ENCODE assay signal across 11 cellular contexts in genomic region chr5:107359033-107359915, GRCh38.
DNase-seq lines count a peak whose midpoint lies in the region; ATAC-seq and TF ChIP-seq lines count a peak whose summit lies in the region.
"Had no signal": no experiment of that assay in that cellular context is flagged by ENCODE, and none has a peak within 500 bp of the region (broad histone marks: within the 10 kb centered on the region; RNA-seq: fewer than 3 reads in every experiment).

No MANE protein-coding gene starts in this region.

- H3K79me2 ChIP-seq in GM23248 (ENCODE audit: insufficient read depth): no peaks in the 10 kb centered on the region

- TF ChIP-seq CTCF in choroid plexus epithelial cell (conservative IDR thresholded peaks at IDR 0.05; ENCODE audit: low read depth, low read length): no peak
- TF ChIP-seq CTCF in osteocyte (IDR thresholded peaks at IDR 0.05): no peak
- TF ChIP-seq CTCF in testis (IDR thresholded peaks at IDR 0.05): no peak
- TF ChIP-seq CTCF in GM20000 (IDR thresholded peaks at IDR 0.05; ENCODE audit: extremely low read depth, missing control alignments): no peak

- DNase-seq in GM23248 (peak; percentile 17), NOMO-1 treated with DMSO at 0.1 percent for 48 hours (lab: John Stamatoyannopoulos, UW; ENCODE audit: unreplicated experiment) (peak; percentile 80), choroid plexus epithelial cell (ENCODE audit: low read depth) (peak; percentile 72), osteocyte (ENCODE audit: extremely low spot score, unreplicated experiment) (no peak), testis (no peak), GM20000 (ENCODE audit: low spot score) (no peak), DMS79 treated with DMSO at 0.1 percent for 48 hours (lab: John Stamatoyannopoulos, UW) (no peak), Right ventricle myocardium superior (no peak)
- DNase-seq: aorta, MM.1S, thyroid gland had no signal

- H3K4me1 ChIP-seq in GM23248 (ENCODE audit: insufficient read depth): no peaks in the 10 kb centered on the region
- no peaks in the 10 kb centered on the region for H3K4me1 ChIP-seq in testis
- H3K4me1 ChIP-seq: thyroid gland had no signal

- intact Hi-C loops in testis (cut with DNase I; ENCODE audit: low total_unique reads): no loop called here
- intact Hi-C loops in Right ventricle myocardium superior (cut with DNase I): no loop called here

- H3K9me3 Mint-ChIP-seq in osteocyte (ENCODE audit: unreplicated experiment): no peaks in the 10 kb centered on the region

- no peak overlapping the region for H3K9ac ChIP-seq in GM23248

- H3K9me2 ChIP-seq in GM23248 (ENCODE audit: insufficient read depth): no peaks in the 10 kb centered on the region

- H2AFZ ChIP-seq in GM23248: no peak overlapping the region

- H3K4me3 ChIP-seq in GM23248 (no peak overlapping the region), choroid plexus epithelial cell (ENCODE audit: low read depth, low read length) (no peak overlapping the region), testis (no peak overlapping the region)
- H3K4me3 ChIP-seq: thyroid gland had no signal

- WGBS in GM23248 (ENCODE audit: low coverage in 1 of 2, low lambda C conversion rate in 2 of 2, missing lambda C conversion rate in 2 of 2), 2 experiments: 51 to 56% methylated on average over 6 of the region's 6 CpGs
- 58 to 69% methylated on average over 6 of the region's 6 CpGs for WGBS in testis, 2 donors

- H3K4me3 Mint-ChIP-seq in osteocyte (ENCODE audit: unreplicated experiment): no peak overlapping the region

- in situ Hi-C loops in GM23248 (cut with MboI): no loop called here

- no peaks in the 10 kb centered on the region for H3K27me3 ChIP-seq in GM23248 (replicated peaks; ENCODE audit: insufficient read depth)
- H3K27me3 ChIP-seq in testis: no peaks in the 10 kb centered on the region
- H3K27me3 ChIP-seq: thyroid gland had no signal

- H3K27ac Mint-ChIP-seq in osteocyte (ENCODE audit: unreplicated experiment): peak overlapping the region; percentile 66

- peaks cover 14% of the 10 kb centered on the region for H3K4me1 Mint-ChIP-seq in osteocyte (ENCODE audit: unreplicated experiment)

- no peaks in the 10 kb centered on the region for H3K36me3 Mint-ChIP-seq in osteocyte (ENCODE audit: unreplicated experiment)

- H3K4me2 ChIP-seq in GM23248 (ENCODE audit: unreplicated experiment): no peak overlapping the region

- H3K9me3 ChIP-seq in GM23248 (ENCODE audit: low read depth) (no peaks in the 10 kb centered on the region), testis (no peaks in the 10 kb centered on the region)
- H3K9me3 ChIP-seq: thyroid gland had no signal

- H3K36me3 ChIP-seq in GM23248 (ENCODE audit: low read depth) (no peaks in the 10 kb centered on the region), testis (ENCODE audit: low read depth, missing control alignments) (no peaks in the 10 kb centered on the region)
- H3K36me3 ChIP-seq: thyroid gland had no signal

- no peak for ATAC-seq in Right ventricle myocardium superior (ENCODE audit: poor library complexity)

- no peak for TF ChIP-seq POLR2A in testis (IDR thresholded peaks at IDR 0.05)

- H4K20me1 ChIP-seq in GM23248 (ENCODE audit: insufficient read depth): no peaks in the 10 kb centered on the region

- no peak overlapping the region for H3K27ac ChIP-seq in GM23248
- H3K27ac ChIP-seq in testis: no peak overlapping the region
- H3K27ac ChIP-seq: thyroid gland had no signal

- no peaks in the 10 kb centered on the region for H3F3A ChIP-seq in GM23248 (ENCODE audit: insufficient read depth)

- H3K27me3 Mint-ChIP-seq in osteocyte (ENCODE audit: unreplicated experiment): no peaks in the 10 kb centered on the region

Comparison
In these comparisons a context has a peak if more than half of its experiments do, and no peak if none do; other contexts are left out.
1. DNase-seq: peak in GM23248 (single experiment), NOMO-1 treated with DMSO at 0.1 percent for 48 hours (single experiment) and choroid plexus epithelial cell (single experiment); none in osteocyte (single experiment), testis (single experiment), GM20000 (single experiment), DMS79 treated with DMSO at 0.1 percent for 48 hours (single experiment) and Right ventricle myocardium superior (single experiment).